In the genomic region with DNA sequence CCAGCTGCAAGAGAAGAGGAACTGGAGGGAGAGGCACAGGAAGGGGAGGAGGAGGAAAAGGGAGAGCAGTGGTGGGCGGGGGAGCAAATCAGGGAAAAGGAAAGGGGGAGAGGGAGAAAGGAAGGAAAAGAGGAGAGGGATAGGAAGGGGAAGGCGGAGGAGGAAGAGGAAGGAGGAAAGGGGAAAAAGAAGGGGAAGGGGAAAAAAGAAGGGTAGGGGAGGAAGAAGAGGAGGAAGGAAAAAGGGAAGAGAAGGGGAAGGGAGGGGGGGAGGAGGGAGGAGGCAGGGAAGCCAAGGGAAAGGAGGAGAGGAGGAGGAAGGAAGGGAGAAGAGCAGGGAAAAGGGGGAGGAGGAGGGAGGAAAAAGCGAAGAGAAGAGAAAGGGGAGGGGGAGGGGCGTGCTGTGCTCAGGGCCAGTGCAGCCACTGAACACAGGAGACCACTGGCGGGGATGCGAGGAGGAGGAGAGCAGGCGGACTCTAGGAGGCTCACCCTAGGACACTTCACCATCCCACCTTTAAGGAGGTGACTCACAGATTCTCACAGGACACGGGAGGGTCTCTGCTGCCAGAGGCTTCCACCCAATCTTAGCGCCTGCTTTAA, we compare ENCODE assay signal across 17 cellular contexts. TPM values are rescaled to one million over a fixed set of nuclear protein-coding genes. Genes with fewer than 3 reads are reported as not detected.
"Had no signal": no experiment of that assay in that cellular context is flagged by ENCODE, and none has a peak within 500 bp of the region (broad histone marks: within the 10 kb centered on the region; RNA-seq: fewer than 3 reads in every experiment).

No MANE protein-coding gene starts in this region.

- H3K36me3 Mint-ChIP-seq: activated naive CD8-positive, alpha-beta T cell treated with anti-CD3 and anti-CD28 coated beads, Interleukin-2, amount 10 ng/mL, durations not matched to agents 7 days and 5 days had no signal

- H3K4me1 Mint-ChIP-seq: activated CD4-positive, alpha-beta T cell treated with anti-CD3 and anti-CD28 coated beads, Interleukin-2, amount 10 ng/mL, durations not matched to agents 7 days and 5 days had no signal

- H3K27ac ChIP-seq: brain microvascular endothelial cell, gastrocnemius medialis, heart right ventricle, lower lobe of right lung, thoracic aorta, upper lobe of right lung had no signal

- ATAC-seq: gastrocnemius medialis; left colon; lower lobe of right lung; stimulated activated naive CD8-positive, alpha-beta T cell treated with anti-CD3 and anti-CD28 coated beads, Interleukin-15, amount 100 ng/mL, for 72 hours; upper lobe of right lung had no signal

- H3K36me3 ChIP-seq: brain microvascular endothelial cell, gastrocnemius medialis, heart right ventricle, lower lobe of right lung, thoracic aorta, upper lobe of right lung had no signal

- H3K4me1 ChIP-seq: gastrocnemius medialis, lower lobe of right lung, upper lobe of right lung had no signal

- H3K27ac Mint-ChIP-seq: activated CD4-positive, alpha-beta T cell treated with anti-CD3 and anti-CD28 coated beads, Interleukin-2, amount 10 ng/mL, durations not matched to agents 7 days and 5 days; activated naive CD8-positive, alpha-beta T cell treated with anti-CD3 and anti-CD28 coated beads, Interleukin-2, amount 10 ng/mL, durations not matched to agents 7 days and 5 days; stimulated activated naive CD8-positive, alpha-beta T cell treated with anti-CD3 and anti-CD28 coated beads, Interleukin-15, amount 100 ng/mL, for 72 hours had no signal

- DNase-seq: activated CD4-positive, alpha-beta T cell treated with anti-CD3 and anti-CD28 coated beads, Interleukin-2, amount 10 ng/mL, durations not matched to agents 7 days and 5 days; activated CD8-positive, alpha-beta memory T cell treated with anti-CD3 and anti-CD28 coated beads, Interleukin-2, amount 50 U/mL, for 48 hours; activated naive CD4-positive, alpha-beta T cell; activated naive CD8-positive, alpha-beta T cell treated with anti-CD3 and anti-CD28 coated beads, Interleukin-2, amount 10 ng/mL, durations not matched to agents 7 days and 5 days; anterior cingulate cortex; brain microvascular endothelial cell; erythroblast; gastrocnemius medialis; heart right ventricle; left colon; lower lobe of right lung; midbrain; stimulated activated CD4-positive, alpha-beta T cell treated with anti-CD3 and anti-CD28 coated beads, Interleukin-1b, Interleukin-23, amount 100 ng/mL, for 48 hours; stimulated activated naive CD8-positive, alpha-beta T cell treated with anti-CD3 and anti-CD28 coated beads, Interleukin-15, amount 100 ng/mL, for 72 hours; upper lobe of right lung had no signal

- H3K27me3 Mint-ChIP-seq: activated CD4-positive, alpha-beta T cell treated with anti-CD3 and anti-CD28 coated beads, Interleukin-2, amount 10 ng/mL, durations not matched to agents 7 days and 5 days had no signal

- H3K9me3 ChIP-seq: gastrocnemius medialis, heart right ventricle, lower lobe of right lung, thoracic aorta, upper lobe of right lung had no signal

- H3K4me3 ChIP-seq: gastrocnemius medialis, heart right ventricle, lower lobe of right lung, thoracic aorta, upper lobe of right lung had no signal

- H3K27me3 ChIP-seq: brain microvascular endothelial cell, gastrocnemius medialis, upper lobe of right lung had no signal

- H3K9me3 Mint-ChIP-seq: activated CD4-positive, alpha-beta T cell treated with anti-CD3 and anti-CD28 coated beads, Interleukin-2, amount 10 ng/mL, durations not matched to agents 7 days and 5 days; activated naive CD8-positive, alpha-beta T cell treated with anti-CD3 and anti-CD28 coated beads, Interleukin-2, amount 10 ng/mL, durations not matched to agents 7 days and 5 days; stimulated activated naive CD8-positive, alpha-beta T cell treated with anti-CD3 and anti-CD28 coated beads, Interleukin-15, amount 100 ng/mL, for 72 hours had no signal

- H3K4me3 Mint-ChIP-seq: activated CD4-positive, alpha-beta T cell treated with anti-CD3 and anti-CD28 coated beads, Interleukin-2, amount 10 ng/mL, durations not matched to agents 7 days and 5 days; activated naive CD8-positive, alpha-beta T cell treated with anti-CD3 and anti-CD28 coated beads, Interleukin-2, amount 10 ng/mL, durations not matched to agents 7 days and 5 days; stimulated activated naive CD8-positive, alpha-beta T cell treated with anti-CD3 and anti-CD28 coated beads, Interleukin-15, amount 100 ng/mL, for 72 hours had no signal

RNA-seq across cellular contexts. Expression of gene PGBD5, which starts 33.1 kb away (rescaled TPM):
- total RNA-seq: activated CD4-positive, alpha-beta T cell treated with anti-CD3 and anti-CD28 coated beads, Interleukin-2, amount 10 ng/mL, durations not matched to agents 7 days and 5 days; activated naive CD8-positive, alpha-beta T cell treated with anti-CD3 and anti-CD28 coated beads, Interleukin-2, amount 10 ng/mL, durations not matched to agents 7 days and 5 days; T-helper 2 cell treated with Interferon-gamma antibody and Interleukin-4, amounts not matched to agents 100 ng/mL and 5 ng/mL, for 36 hours had no signal
